24 cellular contexts compared by ENCODE assay signal in genomic region chr5:53913941-53914340, GRCh38.
"Had no signal": no experiment of that assay in that cellular context is flagged by ENCODE, and none has a peak within 500 bp of the region (broad histone marks: within the 10 kb centered on the region; RNA-seq: fewer than 3 reads in every experiment).

No MANE protein-coding gene starts in this region.

- H3K36me3 ChIP-seq: gastroesophageal sphincter, heart left ventricle, left lung, ovary, sigmoid colon, tibial artery had no signal

- H2AFZ ChIP-seq: hepatocyte had no signal

- H3K4me3 Mint-ChIP-seq: effector memory CD8-positive, alpha-beta T cell; naive thymus-derived CD8-positive, alpha-beta T cell; nephron progenitor cell; stimulated activated memory B cell treated with anti-CD40 and anti-IgM and Interleukin-4, amounts not matched to agents 10 μg/mL and 1 μg/mL and 100 μg/mL, for 72 hours; type B pancreatic cell had no signal

- H3K36me3 Mint-ChIP-seq: stimulated activated memory B cell treated with anti-CD40 and anti-IgM and Interleukin-4, amounts not matched to agents 10 μg/mL and 1 μg/mL and 100 μg/mL, for 72 hours; type B pancreatic cell had no signal

- H3K27me3 Mint-ChIP-seq: effector memory CD8-positive, alpha-beta T cell; naive thymus-derived CD8-positive, alpha-beta T cell; stimulated activated memory B cell treated with anti-CD40 and anti-IgM and Interleukin-4, amounts not matched to agents 10 μg/mL and 1 μg/mL and 100 μg/mL, for 72 hours; type B pancreatic cell had no signal

- H3K79me2 ChIP-seq: hepatocyte had no signal

- H3K4me2 ChIP-seq: hepatocyte had no signal

- H3K9me3 ChIP-seq: gastroesophageal sphincter, heart left ventricle, left lung, ovary, psoas muscle, sigmoid colon, testis, tibial artery had no signal

- H3K9me3 Mint-ChIP-seq: effector memory CD8-positive, alpha-beta T cell; naive thymus-derived CD8-positive, alpha-beta T cell; nephron progenitor cell; stimulated activated memory B cell treated with anti-CD40 and anti-IgM and Interleukin-4, amounts not matched to agents 10 μg/mL and 1 μg/mL and 100 μg/mL, for 72 hours; type B pancreatic cell had no signal

- H3K27me3 ChIP-seq: gastroesophageal sphincter, heart left ventricle, hepatocyte, left lung, ovary, sigmoid colon, testis, tibial artery had no signal

- H3K27ac ChIP-seq: gastroesophageal sphincter, heart left ventricle, hepatocyte, left lung, ovary, psoas muscle, sigmoid colon, testis, tibial artery had no signal

- H3K27ac Mint-ChIP-seq: effector memory CD8-positive, alpha-beta T cell; nephron progenitor cell; stimulated activated memory B cell treated with anti-CD40 and anti-IgM and Interleukin-4, amounts not matched to agents 10 μg/mL and 1 μg/mL and 100 μg/mL, for 72 hours; type B pancreatic cell had no signal

- DNase-seq: cortex of kidney; effector memory CD8-positive, alpha-beta T cell; foreskin fibroblast; heart left ventricle; left cardiac atrium; left lung; naive thymus-derived CD8-positive, alpha-beta T cell; nephron progenitor cell; occipital lobe; ovary; posterior cingulate gyrus; psoas muscle; right cardiac atrium; sigmoid colon; stimulated activated CD4-positive, alpha-beta T cell treated with anti-CD3 and anti-CD28 coated beads, Interleukin-2, amount 100 ng/mL, for 24 hours; stimulated activated CD4-positive, alpha-beta T cell treated with anti-CD3 and anti-CD28 coated beads, Interleukin-4, amount 100 ng/mL, for 24 hours; stimulated activated naive CD8-positive, alpha-beta T cell treated with anti-CD3 and anti-CD28 coated beads, Interleukin-15, Interleukin-2, amounts not matched to agents 100 U/mL and 50 U/mL, for 24 hours; substantia nigra; testis; tibial artery had no signal

- H3K4me1 ChIP-seq: gastroesophageal sphincter, left lung, psoas muscle, sigmoid colon had no signal

- H3K4me3 ChIP-seq: gastroesophageal sphincter, heart left ventricle, hepatocyte, left lung, ovary, psoas muscle, sigmoid colon, testis, tibial artery had no signal
